ENCODE assay signal across 9 cellular contexts in genomic region chr18:65746936-65747335, GRCh38. TPM values are rescaled to one million over a fixed set of nuclear protein-coding genes. Genes with fewer than 3 reads are reported as not detected.
"Had no signal": no experiment of that assay in that cellular context is flagged by ENCODE, and none has a peak within 500 bp of the region (broad histone marks: within the 10 kb centered on the region; RNA-seq: fewer than 3 reads in every experiment).

No MANE protein-coding gene starts in this region.

- FAIRE-seq: G401.6, GM12878, GM12891, GM12892, GM18507, GM19239 had no signal

- ATAC-seq: GM12878 had no signal

- DNase-seq: GDM1, GF-D8 had no signal

- H3K4me3 ChIP-seq: GM12878 had no signal

RNA-seq across cellular contexts. Expression of gene CDH7, which starts 3.9 kb away (rescaled TPM):
- total RNA-seq: G401, GM12878 had no signal
